8 cellular contexts compared by ENCODE assay signal in the genomic region with DNA sequence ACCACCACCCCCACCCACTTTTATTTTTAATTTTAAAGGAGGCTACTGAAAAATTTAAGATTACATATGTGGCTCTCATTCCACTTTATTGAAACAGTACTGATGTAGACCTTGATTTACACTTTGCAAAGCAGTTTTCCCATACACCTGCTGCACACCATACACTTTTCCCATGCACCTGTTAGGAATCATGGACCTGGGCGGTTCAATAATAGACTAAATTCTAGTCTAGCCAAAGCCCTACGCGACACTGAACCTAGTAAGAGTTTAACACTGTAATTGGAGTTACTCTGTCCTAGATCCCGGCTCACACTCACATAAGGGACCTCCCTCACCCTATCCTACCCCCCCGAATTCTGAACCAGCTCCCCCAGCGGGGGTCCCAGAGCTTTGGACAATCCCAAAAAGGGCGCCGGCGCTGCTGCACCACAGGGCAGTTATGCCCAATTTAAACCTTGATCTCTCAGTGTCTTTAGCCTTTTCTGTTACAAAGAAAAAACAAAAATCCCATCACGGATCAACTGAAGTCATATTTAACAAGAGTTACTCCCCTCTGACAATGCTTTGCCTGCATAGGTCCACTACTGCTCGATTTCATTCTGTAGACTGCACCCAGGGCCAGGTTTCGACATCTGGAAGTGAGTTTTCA. TPM values are rescaled to one million over a fixed set of nuclear protein-coding genes. Genes with fewer than 3 reads are reported as not detected.
DNase-seq lines count a peak whose midpoint lies in the region; ATAC-seq and TF ChIP-seq lines count a peak whose summit lies in the region.

No MANE protein-coding gene starts in this region.

- no peaks in the 10 kb centered on the region for H3K36me3 ChIP-seq in uterus

- H3K4me1 ChIP-seq in uterus = no peaks in the 10 kb centered on the region

- H3K27ac ChIP-seq in uterus = peak overlapping the region; percentile 89 to 96

- peak; percentile 8 for ATAC-seq in GM21576 (IDR thresholded peaks at IDR 0.05; ENCODE audit: unreplicated experiment)
- peak; percentile 5 for ATAC-seq in memory B cell (ENCODE audit: low read depth)

- H3K27ac Mint-ChIP-seq in brain (peak overlapping the region; percentile 66 to 91 (median 70)), memory B cell (peak overlapping the region; percentile 79)

- TF ChIP-seq POLR2A in uterus (IDR thresholded peaks at IDR 0.05) = no peak

- in situ Hi-C loops in ACHN (cut with HindIII; ENCODE audit: low pct_ligation_motif_present, low pct_unique_long_range_greater_than_20kb, low sequenced_read_pairs) = no loop called here

- no peak for TF ChIP-seq CTCF in brain (conservative IDR thresholded peaks at IDR 0.05)
- no peak for TF ChIP-seq CTCF in uterus (IDR thresholded peaks at IDR 0.05)

- H3K9me3 Mint-ChIP-seq in brain (peaks cover 0 to 7% (median 3%) of the 10 kb centered on the region in 5 experiments), memory B cell (no peaks in the 10 kb centered on the region)

- peak overlapping the region; percentile 54 for H3K4me3 ChIP-seq in Jurkat, Clone E6-1 (ENCODE audit: low read length)
- peak overlapping the region; percentile 55 to 69 for H3K4me3 ChIP-seq in uterus

- H3K9me3 ChIP-seq in uterus = no peaks in the 10 kb centered on the region

- H3K27me3 Mint-ChIP-seq in brain (peaks cover 31% of the 10 kb centered on the region), memory B cell (no peaks in the 10 kb centered on the region)

- DNase-seq in DMS53 (lab: John Stamatoyannopoulos, UW) (peak; percentile 60), memory B cell (ENCODE audit: low spot score in 2 of 2) (no peak), uterus (no peak), ACHN (no peak), T1000 (lab: John Stamatoyannopoulos, UW) (no peak)
- no peak for DNase-seq in Jurkat, Clone E6-1 (ENCODE audit: low read depth, low spot score)

- H3K4me3 Mint-ChIP-seq in brain (peak overlapping the region; percentile 91 to 99 (median 94)), memory B cell (peak overlapping the region; percentile 93)

- H3K27me3 ChIP-seq in uterus = no peaks in the 10 kb centered on the region

- intact Hi-C loops in uterus (cut with DNase I; ENCODE audit: low total_unique reads) = loop anchor here (10.0 kb wide), 1 partner anchor 248 kb away; the partner anchor contains the start of gene LRRC1

- H3K36me3 Mint-ChIP-seq in brain (no peaks in the 10 kb centered on the region), memory B cell (no peaks in the 10 kb centered on the region)

- H3K4me1 Mint-ChIP-seq in brain = peaks cover 44% of the 10 kb centered on the region
- H3K4me1 Mint-ChIP-seq in memory B cell = peaks cover 33% of the 10 kb centered on the region

RNA-seq across cellular contexts. Expression of gene GCLC, which starts 2.4 kb away (rescaled TPM):
- polyA plus RNA-seq in Jurkat, Clone E6-1 (2012; ENCODE audit: insufficient read depth, insufficient read length) = 38.8 TPM
- polyA plus RNA-seq in brain (ENCODE audit: insufficient read depth, low read depth, low replicate concordance) = 25.7 TPM
- 10 to 100 TPM; 20.0 to 41.0 (median 32.7) TPM for total RNA-seq in uterus
